24 cellular contexts compared by ENCODE assay signal in genomic region chr1:108893141-108893530, GRCh38. TPM values are rescaled to one million over a fixed set of nuclear protein-coding genes. Genes with fewer than 3 reads are reported as not detected.
DNase-seq lines count a peak whose midpoint lies in the region; TF ChIP-seq lines count a peak whose summit lies in the region.
"Had no signal": no experiment of that assay in that cellular context is flagged by ENCODE, and none has a peak within 500 bp of the region (broad histone marks: within the 10 kb centered on the region; RNA-seq: fewer than 3 reads in every experiment).

No MANE protein-coding gene starts in this region.

- H3K27me3 ChIP-seq in brain microvascular endothelial cell (replicated peaks), result no peaks in the 10 kb centered on the region
- H3K27me3 ChIP-seq: colonic mucosa, hepatocyte, neutrophil, upper lobe of right lung had no signal

- no peaks in the 10 kb centered on the region for H3K36me3 Mint-ChIP-seq in Calu3 (ENCODE audit: insufficient read depth, unreplicated experiment)
- H3K36me3 Mint-ChIP-seq: brain had no signal

- no peaks in the 10 kb centered on the region for H3K9me3 Mint-ChIP-seq in Calu3 (ENCODE audit: low read depth, unreplicated experiment)
- H3K9me3 Mint-ChIP-seq: brain, endodermal cell, GM23338 had no signal

- CTCF ChIA-PET in Calu3 (lab: Charles Lee), result no interaction called here

- TF ChIP-seq CTCF in Calu3 (IDR thresholded peaks at IDR 0.05; ENCODE audit: unreplicated experiment) (no peak), brain microvascular endothelial cell (IDR thresholded peaks at IDR 0.05; ENCODE audit: low read depth, low read length, missing control alignments) (no peak)

- peak overlapping the region; percentile 29 for H3K27ac ChIP-seq in brain microvascular endothelial cell
- H3K27ac ChIP-seq: colonic mucosa, hepatocyte, neutrophil, upper lobe of right lung had no signal

- no peaks in the 10 kb centered on the region for H3K27me3 Mint-ChIP-seq in Calu3 (ENCODE audit: unreplicated experiment)
- H3K27me3 Mint-ChIP-seq: brain had no signal

- DNase-seq in Calu3, result no peak
- DNase-seq in LHCN-M2 (ENCODE audit: low read depth), result peak; percentile 73
- DNase-seq in brain microvascular endothelial cell, result no peak
- DNase-seq in lung microvascular endothelial cell (ENCODE audit: low read depth in 2 of 2), result peak; percentile 26 to 81
- DNase-seq in NCI-H2227 treated with DMSO at 0.1 percent for 48 hours (lab: John Stamatoyannopoulos, UW), result no peak
- no peak for DNase-seq in SIG-M5 (lab: John Stamatoyannopoulos, UW)
- DNase-seq in DMS 273 (lab: John Stamatoyannopoulos, UW; ENCODE audit: unreplicated experiment), result no peak
- no peak for DNase-seq in SKM-1 (lab: John Stamatoyannopoulos, UW; ENCODE audit: unreplicated experiment)
- DNase-seq: activated CD4-positive, alpha-beta T cell treated with anti-CD3 and anti-CD28 coated beads, Interleukin-2, amount 50 U/mL, for 1 hour; activated effector memory CD4-positive, alpha-beta T cell treated with Interleukin-2 at 50 U/mL for 16 hours; Caco-2; colonic mucosa; endodermal cell; GF-D8; NCI-H1048; NCI-H2081; right cardiac atrium; stimulated activated CD8-positive, alpha-beta memory T cell treated with anti-CD3 and anti-CD28 coated beads, Interleukin-4, amount 100 ng/mL, for 48 hours; SW 1271; upper lobe of right lung had no signal

- H3K36me3 ChIP-seq in brain microvascular endothelial cell (replicated peaks), result no peaks in the 10 kb centered on the region
- H3K36me3 ChIP-seq: colonic mucosa, neutrophil, upper lobe of right lung had no signal

- in situ Hi-C loops in brain microvascular endothelial cell (cut with HindIII; ENCODE audit: low pct_ligation_motif_present, low sequenced_read_pairs), result loop anchor here (10.0 kb wide), 1 partner anchor 68 kb away; no protein-coding TSS in a partner anchor

- no TSS peak for BruUV-seq in Calu3 (replicated peaks; lab: Mats Ljungman, UMichigan)

- H3K4me3 ChIP-seq in brain microvascular endothelial cell (ENCODE audit: low read depth, low read length), result no peak overlapping the region
- H3K4me3 ChIP-seq: colonic mucosa, GM23338, hepatocyte, upper lobe of right lung had no signal

- H3K4me3 Mint-ChIP-seq in Calu3 (ENCODE audit: low read depth, unreplicated experiment), result no peak overlapping the region
- H3K4me3 Mint-ChIP-seq: brain, endodermal cell, GM23338 had no signal

- H3K27ac Mint-ChIP-seq in Calu3 (ENCODE audit: unreplicated experiment), result peak overlapping the region; percentile 16
- H3K27ac Mint-ChIP-seq: endodermal cell, GM23338 had no signal

- peaks cover 35% of the 10 kb centered on the region for H3K4me1 Mint-ChIP-seq in Calu3 (ENCODE audit: low read depth, unreplicated experiment)

- intact Hi-C loops in Calu3 (cut with micrococcal nuclease; ENCODE audit: unreplicated experiment), result loop anchor here (10.0 kb wide), 1 partner anchor 198 kb away; the partner anchor contains the start of gene PRPF38B

RNA-seq across cellular contexts. Expression of gene GPSM2, which starts 16.4 kb away (rescaled TPM):
- total RNA-seq in Calu3 (2022) (20.8 and 24.2 TPM in 2 replicates), LHCN-M2 (2014; rRNA removed) (89.8 and 107 TPM in 2 replicates), lung microvascular endothelial cell (7.9 and 9.2 TPM in 2 replicates)
- polyA plus RNA-seq in LHCN-M2 (2012), result 20.3 TPM

RNA-seq across cellular contexts. Expression of gene AKNAD1, which starts 36.2 kb away (rescaled TPM):
- not detected in 2 replicates for total RNA-seq in Calu3 (2022)
- 0.58 and 2.7 TPM in 2 replicates for total RNA-seq in LHCN-M2 (2014; rRNA removed)
- polyA plus RNA-seq in LHCN-M2 (2012), result 1.5 TPM
- 0.20 and 0.22 TPM in 2 replicates for total RNA-seq in lung microvascular endothelial cell
- total RNA-seq: Caco-2, colonic mucosa, GM23338, right cardiac atrium had no signal
- polyA plus RNA-seq: GM23338, hepatocyte, right cardiac atrium had no signal

Comparison
In these comparisons a context has a peak if more than half of its experiments do, and no peak if none do; other contexts are left out.
1. DNase-seq: peak in LHCN-M2 (single experiment) and lung microvascular endothelial cell (2 of 2); none in Calu3 (single experiment), brain microvascular endothelial cell (single experiment), NCI-H2227 treated with DMSO at 0.1 percent for 48 hours (single experiment), SIG-M5 (single experiment), DMS 273 (single experiment) and SKM-1 (single experiment).